Comparison of ENCODE assay signal across 12 cellular contexts in the genomic region with DNA sequence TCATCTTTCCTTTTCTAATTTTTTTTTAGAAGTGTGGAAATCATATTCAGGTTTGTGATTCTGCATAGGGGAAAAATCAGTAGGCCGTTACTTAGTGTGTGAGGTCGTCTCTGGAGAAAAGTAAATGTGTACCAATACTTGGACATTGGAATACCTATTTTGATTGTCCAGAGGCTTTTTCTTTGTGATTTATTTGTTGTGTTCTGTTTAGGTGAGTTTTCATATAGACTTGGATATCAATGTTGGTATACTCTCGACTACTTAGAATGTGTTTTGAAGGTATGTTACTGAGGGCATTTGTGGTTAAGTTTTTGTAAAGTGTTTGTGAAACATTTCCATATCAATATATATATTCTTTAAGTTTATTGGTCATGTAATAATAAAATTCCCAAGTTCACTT. TPM values are rescaled to one million over a fixed set of nuclear protein-coding genes. Genes with fewer than 3 reads are reported as not detected.
A peak's percentile ranks its signal among the peaks of the same experiment; 100 is the strongest.
DNase-seq lines count a peak whose midpoint lies in the region; ATAC-seq and TF ChIP-seq lines count a peak whose summit lies in the region.
"Had no signal": no experiment of that assay in that cellular context is flagged by ENCODE, and none has a peak within 500 bp of the region (broad histone marks: within the 10 kb centered on the region; RNA-seq: fewer than 3 reads in every experiment).

No MANE protein-coding gene starts in this region.

- no peak for DNase-seq in activated T-cell treated with anti-CD3 and anti-CD28 coated beads, Interleukin-2, amount 50 U/mL, for 72 hours
- no peak for DNase-seq in activated T-cell treated with anti-CD3 and anti-CD28 coated beads, Interleukin-2, amount 50 U/mL, for 48 hours
- DNase-seq in T-cell (no peak), glutamatergic neuron (no peak), EL (no peak), coronary artery (ENCODE audit: low spot score) (no peak)
- DNase-seq: central memory CD4-positive, alpha-beta T cell; NCI-H1694 had no signal

- TF ChIP-seq CTCF in glutamatergic neuron (IDR thresholded peaks at IDR 0.05; ENCODE audit: partially characterized antibody, unreplicated experiment) = no peak
- no peak for TF ChIP-seq CTCF in coronary artery (IDR thresholded peaks at IDR 0.05)

- peaks cover 25% of the 10 kb centered on the region for H3K4me1 ChIP-seq in skeletal muscle satellite cell (ENCODE audit: control insufficient read depth, insufficient read depth, low read length)

- no peaks in the 10 kb centered on the region for H3K9me3 Mint-ChIP-seq in activated T-cell treated with anti-CD3 and anti-CD28 coated beads, Interleukin-2, amount 50 U/mL, for 72 hours
- no peaks in the 10 kb centered on the region for H3K9me3 Mint-ChIP-seq in T-cell
- H3K9me3 Mint-ChIP-seq in glutamatergic neuron (ENCODE audit: unreplicated experiment) = peaks cover 7% of the 10 kb centered on the region
- H3K9me3 Mint-ChIP-seq: T-helper 1 cell treated with Interleukin-12 subunit alpha and Interleukin-12 subunit beta and Interleukin-4 antibody, amounts not matched to agents 30 μg/mL and 1 μg/mL, for 36 hours had no signal

- H3K4me1 Mint-ChIP-seq in activated T-cell treated with anti-CD3 and anti-CD28 coated beads, Interleukin-2, amount 50 U/mL, for 72 hours (ENCODE audit: low read depth) = peaks cover 69% of the 10 kb centered on the region
- H3K4me1 Mint-ChIP-seq in T-cell (peaks cover 60 to 75% (median 62%) of the 10 kb centered on the region in 3 donors), glutamatergic neuron (ENCODE audit: low read depth, unreplicated experiment) (peaks cover 24% of the 10 kb centered on the region)

- H3K9me3 ChIP-seq in skeletal muscle satellite cell (replicated peaks; ENCODE audit: low read length) = no peaks in the 10 kb centered on the region

- H3K4me3 ChIP-seq in skeletal muscle satellite cell (ENCODE audit: low read length) = no peak overlapping the region
- H3K4me3 ChIP-seq in coronary artery = no peak overlapping the region

- no peaks in the 10 kb centered on the region for H3K27me3 Mint-ChIP-seq in activated T-cell treated with anti-CD3 and anti-CD28 coated beads, Interleukin-2, amount 50 U/mL, for 72 hours (ENCODE audit: low read depth)
- H3K27me3 Mint-ChIP-seq in T-cell (no peaks in the 10 kb centered on the region), glutamatergic neuron (ENCODE audit: unreplicated experiment) (peaks cover 3% of the 10 kb centered on the region)

- H3K27ac ChIP-seq in coronary artery = no peak overlapping the region
- H3K27ac ChIP-seq: C4-2B had no signal

- H3K27me3 ChIP-seq in skeletal muscle satellite cell (ENCODE audit: control insufficient read depth, insufficient read depth, low read length) = no peaks in the 10 kb centered on the region

- CTCF ChIA-PET in T-cell (lab: Charles Lee) = interaction anchor here in 1 of 2 donors (0.6 kb wide), 1 partner anchor 11 kb away, joined by 3 read pairs; no protein-coding TSS in a partner anchor

- no peak overlapping the region for H3K27ac Mint-ChIP-seq in activated T-cell treated with anti-CD3 and anti-CD28 coated beads, Interleukin-2, amount 50 U/mL, for 72 hours
- H3K27ac Mint-ChIP-seq in T-cell (no peak overlapping the region), glutamatergic neuron (ENCODE audit: unreplicated experiment) (no peak overlapping the region)

- H3K4me2 ChIP-seq in skeletal muscle satellite cell (ENCODE audit: low read length) = peak overlapping the region; percentile 97

- no peaks in the 10 kb centered on the region for H3K36me3 ChIP-seq in skeletal muscle satellite cell (ENCODE audit: insufficient read depth, low read length)

- H3K4me3 Mint-ChIP-seq in activated T-cell treated with anti-CD3 and anti-CD28 coated beads, Interleukin-2, amount 50 U/mL, for 72 hours = peak overlapping the region; percentile 100
- peak overlapping the region; percentile 10 to 99 (median 93) for H3K4me3 Mint-ChIP-seq in T-cell
- peak overlapping the region; percentile 97 for H3K4me3 Mint-ChIP-seq in glutamatergic neuron (ENCODE audit: unreplicated experiment)

- POLR2A ChIA-PET in T-cell (lab: Charles Lee) = interaction anchor here in 1 of 2 donors (0.7 to 2.9 kb wide), 2 partner anchors 8 to 95 kb away, joined by 3 to 9 read pairs; no protein-coding TSS in a partner anchor

- ATAC-seq in activated T-cell treated with anti-CD3 and anti-CD28 coated beads, Interleukin-2, amount 50 U/mL, for 72 hours (replicated peaks in 1 of 2) = no peak
- ATAC-seq in T-cell (replicated peaks in 1 of 4) = no peak
- no peak for ATAC-seq in GM21717 (IDR thresholded peaks at IDR 0.05; ENCODE audit: unreplicated experiment)

- peaks cover 3 to 7% of the 10 kb centered on the region in 2 donors for H3K36me3 Mint-ChIP-seq in activated T-cell treated with anti-CD3 and anti-CD28 coated beads, Interleukin-2, amount 50 U/mL, for 72 hours (ENCODE audit: insufficient read depth in 2 of 2)
- H3K36me3 Mint-ChIP-seq in T-cell (no peaks in the 10 kb centered on the region), glutamatergic neuron (ENCODE audit: unreplicated experiment) (no peaks in the 10 kb centered on the region)

- H3K9ac ChIP-seq in skeletal muscle satellite cell (ENCODE audit: low read depth, low read length) = no peak overlapping the region

RNA-seq across cellular contexts. Expression of a gene that starts 2.3 kb away (rescaled TPM):
- total RNA-seq in activated T-cell treated with anti-CD3 and anti-CD28 coated beads, Interleukin-2, amount 50 U/mL, for 72 hours = 10 to 100 TPM; 29.3 to 29.5 TPM
- total RNA-seq in T-cell (10 to 100 TPM; 22.3 to 39.7 (median 23.6) TPM), glutamatergic neuron (ENCODE audit: unreplicated experiment) (14.9 TPM)
- 14.2 and 22.6 TPM in 2 replicates for total RNA-seq in skeletal muscle satellite cell (2012; rRNA removed)
